ENCODE assay signal across 9 cellular contexts in genomic region chr2:12416600-12416999, GRCh38.
A peak's percentile ranks its signal among the peaks of the same experiment; 100 is the strongest.
DNase-seq lines count a peak whose midpoint lies in the region; ATAC-seq, FAIRE-seq and TF ChIP-seq lines count a peak whose summit lies in the region.
"Had no signal": no experiment of that assay in that cellular context is flagged by ENCODE, and none has a peak within 500 bp of the region (broad histone marks: within the 10 kb centered on the region; RNA-seq: fewer than 3 reads in every experiment).

No MANE protein-coding gene starts in this region.

- CTCF ChIA-PET in PC-9 (lab: Charles Lee) = no interaction called here

- H3K36me3 ChIP-seq in PC-9 (ENCODE audit: low read depth) (no peaks in the 10 kb centered on the region), kidney (ENCODE audit: control insufficient read depth in 1 of 2, insufficient read depth in 2 of 2, low read length in 2 of 2) (no peaks in the 10 kb centered on the region)

- TF ChIP-seq CTCF in PC-9 (conservative IDR thresholded peaks at IDR 0.05) = peak; percentile 38; the same call in 1 of the 2 replicates
- TF ChIP-seq CTCF in kidney (IDR thresholded peaks at IDR 0.05; ENCODE audit: borderline replicate concordance, extremely low read depth, insufficient read depth) = peak; percentile 16

- no peaks in the 10 kb centered on the region for H3F3A ChIP-seq in PC-9 (ENCODE audit: insufficient read depth, low read depth)

- H3K9me3 ChIP-seq in PC-9 (ENCODE audit: insufficient read depth, low read depth) (peaks cover 1% of the 10 kb centered on the region; the same call in 1 of the 2 replicates), kidney (ENCODE audit: control insufficient read depth in 1 of 2, low read length in 2 of 2) (peaks cover 0 to 3% of the 10 kb centered on the region in 2 donors)

- no peaks in the 10 kb centered on the region for H3K36me3 Mint-ChIP-seq in activated naive CD4-positive, alpha-beta T cell treated with anti-CD3 and anti-CD28 coated beads, Interleukin-2, amount 50 U/mL, for 24 hours

- H3K4me3 ChIP-seq in PC-9 (no peak overlapping the region), kidney (ENCODE audit: low read length in 2 of 2) (no peak overlapping the region)

- DNase-seq in GM03348 (ENCODE audit: low spot score) = peak; percentile 50
- no peak for DNase-seq in PC-9
- DNase-seq in kidney = no peak
- peak; percentile 40 for DNase-seq in stimulated activated CD8-positive, alpha-beta memory T cell treated with anti-CD3 and anti-CD28 coated beads, Interleukin-15, amount 100 ng/mL, for 1 hour (ENCODE audit: low read depth)

- H3K27ac Mint-ChIP-seq in activated naive CD4-positive, alpha-beta T cell treated with anti-CD3 and anti-CD28 coated beads, Interleukin-2, amount 50 U/mL, for 24 hours = peak overlapping the region; percentile 10

- H3K27ac ChIP-seq in PC-9 (no peak overlapping the region), kidney (ENCODE audit: low read depth in 2 of 2, low read length in 2 of 2) (no peak overlapping the region)
- H3K27ac ChIP-seq: HL-60 had no signal

- H3K27me3 Mint-ChIP-seq in activated naive CD4-positive, alpha-beta T cell treated with anti-CD3 and anti-CD28 coated beads, Interleukin-2, amount 50 U/mL, for 24 hours = no peaks in the 10 kb centered on the region

- H3K4me1 Mint-ChIP-seq in activated naive CD4-positive, alpha-beta T cell treated with anti-CD3 and anti-CD28 coated beads, Interleukin-2, amount 50 U/mL, for 24 hours = peaks cover 66% of the 10 kb centered on the region

- no peak overlapping the region for H3K4me3 Mint-ChIP-seq in activated naive CD4-positive, alpha-beta T cell treated with anti-CD3 and anti-CD28 coated beads, Interleukin-2, amount 50 U/mL, for 24 hours

- intact Hi-C loops in PC-9 (cut with micrococcal nuclease; ENCODE audit: unreplicated experiment) (no loop called here), kidney (cut with DNase I) (no loop called here)

- H2AFZ ChIP-seq in PC-9 = no peak overlapping the region

- no peak overlapping the region for H3K9ac ChIP-seq in kidney (ENCODE audit: low read length in 2 of 2)

- no peaks in the 10 kb centered on the region for H3K79me2 ChIP-seq in PC-9 (ENCODE audit: low read depth)

- no peaks in the 10 kb centered on the region for H3K9me3 Mint-ChIP-seq in activated naive CD4-positive, alpha-beta T cell treated with anti-CD3 and anti-CD28 coated beads, Interleukin-2, amount 50 U/mL, for 24 hours

- POLR2A ChIA-PET in PC-9 (lab: Charles Lee; ENCODE audit: unreplicated experiment) = no interaction called here

- no TSS peak for BruUV-seq in PC-9 (replicated peaks; lab: Mats Ljungman, UMichigan)

- no peak overlapping the region for H3K4me2 ChIP-seq in PC-9

- H4K20me1 ChIP-seq in PC-9 (ENCODE audit: insufficient read depth) = no peaks in the 10 kb centered on the region

- H3K4me1 ChIP-seq in PC-9 (replicated peaks; ENCODE audit: insufficient read depth) (peaks cover 9% of the 10 kb centered on the region; the same call in 1 of the 2 replicates), kidney (ENCODE audit: control insufficient read depth in 1 of 2, insufficient read depth in 1 of 2, low read depth in 1 of 2, low read length in 2 of 2) (peaks cover 0 to 2% of the 10 kb centered on the region in 2 donors)

- ATAC-seq in HG02642 (IDR thresholded peaks at IDR 0.05; ENCODE audit: poor library complexity, unreplicated experiment) (no peak), GM21717 (IDR thresholded peaks at IDR 0.05; ENCODE audit: unreplicated experiment) (no peak), GM21576 (IDR thresholded peaks at IDR 0.05; ENCODE audit: unreplicated experiment) (no peak)

- no peaks in the 10 kb centered on the region for H3K27me3 ChIP-seq in PC-9 (ENCODE audit: insufficient read depth, low read depth)

- FAIRE-seq in kidney (lab: Jason Lieb, UNC) = no peak

- H3K9me2 ChIP-seq in PC-9 (ENCODE audit: insufficient read depth) = no peaks in the 10 kb centered on the region

Comparison
In these comparisons a context has a peak if more than half of its experiments do, and no peak if none do; other contexts are left out.
1. DNase-seq: peak in GM03348 (single experiment) and stimulated activated CD8-positive, alpha-beta memory T cell treated with anti-CD3 and anti-CD28 coated beads, Interleukin-15, amount 100 ng/mL, for 1 hour (single experiment); none in PC-9 (0 of 2) and kidney (single experiment).